Comparison of ENCODE assay signal across 8 cellular contexts in the genomic region with DNA sequence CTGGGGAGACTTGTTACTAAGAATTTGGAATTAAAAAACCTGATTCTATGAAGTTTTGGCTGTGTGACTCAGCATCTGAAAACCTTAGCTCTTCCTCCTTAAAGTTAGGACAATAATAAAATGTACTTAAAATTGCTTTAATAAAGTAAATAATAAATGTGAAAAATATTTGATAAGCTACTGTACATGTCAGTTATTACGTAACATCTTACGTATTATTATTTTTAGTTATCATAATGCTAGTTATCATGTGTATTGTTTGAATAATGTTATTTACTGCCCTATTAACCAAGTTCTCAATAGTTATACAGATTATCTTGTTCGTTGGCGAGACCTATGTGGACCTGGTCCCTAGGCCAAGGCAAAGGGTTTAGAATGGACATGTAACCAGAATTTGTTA.
"Had no signal": no experiment of that assay in that cellular context is flagged by ENCODE, and none has a peak within 500 bp of the region (broad histone marks: within the 10 kb centered on the region; RNA-seq: fewer than 3 reads in every experiment).

No MANE protein-coding gene starts in this region.

- FAIRE-seq: H54, HTR-8/SVneo had no signal

- H3K4me3 ChIP-seq: GM23248 had no signal

- H3K9ac ChIP-seq: GM23248, KMS-11 had no signal

- H3K4me2 ChIP-seq: KMS-11 had no signal

- DNase-seq: GM23248, GOT3, H9, HCEC 1CT, KBM-7 had no signal

- H2AFZ ChIP-seq: GM23248 had no signal

- H3K27ac ChIP-seq: GM23248, KMS-11 had no signal
